Comparison of ENCODE assay signal across 1 cellular context in the genomic region with DNA sequence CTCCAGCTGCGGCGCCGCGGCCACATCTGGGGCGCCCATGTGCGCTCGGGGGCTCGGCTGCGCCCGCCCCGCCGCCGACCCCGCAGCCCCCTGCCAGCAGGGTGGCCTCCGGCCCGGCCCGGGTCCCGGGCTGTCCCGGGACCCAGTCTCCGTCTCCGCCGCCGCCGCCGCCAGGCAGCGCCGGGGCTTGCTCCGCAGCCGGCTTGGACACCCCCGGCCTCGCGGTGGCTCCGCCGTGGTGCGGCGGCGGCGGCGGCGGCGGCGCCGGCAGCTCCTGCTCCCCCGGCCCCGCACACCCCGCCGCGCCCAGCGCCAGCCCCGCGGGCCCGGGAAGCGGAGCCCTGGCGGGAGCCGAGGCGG.
A peak's percentile ranks its signal among the peaks of the same experiment; 100 is the strongest.
TF ChIP-seq lines count a peak whose summit lies in the region.

No MANE protein-coding gene starts in this region.

TF ChIP-seq in HepG2, 621 proteins besides CTCF, POLR2A, EP300 and RAD21 (continued from another document):
- TF ChIP-seq ZNF564 (CRISPR knock-in tag; IDR thresholded peaks at IDR 0.05) = 0 out of 2 replicates have a peak, but pooled peaks have one; percentile 4
- TF ChIP-seq U2AF1 (optimal IDR thresholded peaks at IDR 0.05; ENCODE audit: low read depth, low read length) = peak; percentile 3
- 0 out of 2 replicates have a peak, but pooled peaks have one; percentile 5 for TF ChIP-seq ZNF589 (CRISPR knock-in tag; conservative IDR thresholded peaks at IDR 0.05)
